Comparison of ENCODE assay signal across 1 cellular context in the genomic region with DNA sequence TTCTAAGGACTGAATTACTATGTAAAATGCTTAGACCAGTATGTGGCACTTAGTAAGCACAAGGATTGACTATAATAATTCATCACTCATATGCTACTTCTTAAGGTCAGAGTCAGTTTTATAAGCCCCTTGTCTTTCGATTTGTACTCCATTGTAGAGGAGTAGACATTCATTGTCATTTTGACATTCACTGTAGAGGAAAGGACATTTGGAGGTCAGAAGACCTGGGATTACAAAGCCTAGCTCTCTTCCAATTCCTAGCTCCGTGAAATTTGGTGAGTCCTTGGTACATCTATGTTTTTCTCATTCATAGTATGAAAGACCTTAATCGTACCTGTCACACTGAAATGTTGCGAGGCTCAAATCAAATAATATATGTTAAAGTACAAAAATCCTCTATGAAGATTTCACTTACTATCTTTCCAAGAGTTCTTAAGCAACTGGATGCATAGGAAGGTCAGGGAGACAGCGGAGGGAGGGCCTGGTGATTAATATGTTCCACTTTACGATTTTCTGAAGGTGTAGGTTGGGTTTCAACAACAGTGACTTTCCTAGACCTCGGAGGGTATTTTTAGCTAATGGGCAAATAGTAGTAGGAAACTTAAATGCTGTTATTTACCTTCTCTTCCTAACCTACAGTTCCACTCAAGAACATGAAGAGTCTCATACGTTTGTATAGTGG.
TF ChIP-seq lines count a peak whose summit lies in the region.

No MANE protein-coding gene starts in this region.

TF ChIP-seq in IMR-90, 13 proteins besides CTCF, POLR2A, EP300 and RAD21 (continued from another document):
- TF ChIP-seq MXI1 (IDR thresholded peaks at IDR 0.05; ENCODE audit: borderline replicate concordance, low read depth, low read length) (no peak), CHD1 (IDR thresholded peaks at IDR 0.05; ENCODE audit: low read depth, low read length) (no peak)
